In the genomic region with DNA sequence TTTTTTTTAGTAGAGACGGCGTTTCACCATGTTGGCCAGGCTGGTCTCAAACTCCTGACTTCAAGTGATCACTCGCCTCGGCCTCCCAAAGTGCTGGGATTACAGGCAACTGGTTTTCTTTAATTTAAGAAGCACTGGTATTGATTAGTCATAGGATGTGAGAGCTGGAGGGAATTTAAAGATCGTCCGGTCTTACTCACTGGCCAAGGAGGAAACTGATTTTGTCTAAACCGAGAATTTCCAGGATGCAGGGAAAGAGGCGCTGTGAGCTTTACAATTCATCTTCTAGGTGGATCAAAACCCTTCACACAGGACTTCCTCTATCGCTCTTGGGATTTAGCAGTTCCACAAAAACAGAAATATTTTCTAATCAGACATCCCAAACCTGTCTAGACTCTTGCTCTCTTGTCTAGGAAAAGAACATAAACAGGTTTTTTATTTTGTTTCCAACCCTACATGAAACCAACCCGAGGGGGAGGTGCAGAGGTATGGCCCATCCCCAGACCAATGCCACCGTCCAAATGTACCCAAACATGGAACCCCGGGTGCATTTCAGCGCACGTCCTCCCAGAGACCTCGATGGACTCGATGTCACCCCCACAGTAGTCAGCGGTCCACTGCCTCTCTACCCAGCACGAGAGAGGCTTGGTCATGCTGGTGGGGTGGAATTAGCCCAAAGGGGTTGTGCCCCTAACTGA, we compare ENCODE assay signal across 33 cellular contexts. TPM values are rescaled to one million over a fixed set of nuclear protein-coding genes. Genes with fewer than 3 reads are reported as not detected.
DNase-seq lines count a peak whose midpoint lies in the region; ATAC-seq and TF ChIP-seq lines count a peak whose summit lies in the region.
"Had no signal": no experiment of that assay in that cellular context is flagged by ENCODE, and none has a peak within 500 bp of the region (broad histone marks: within the 10 kb centered on the region; RNA-seq: fewer than 3 reads in every experiment).

No MANE protein-coding gene starts in this region.

- peaks cover 11% of the 10 kb centered on the region; the same call in 1 of the 2 replicates for H3K4me1 ChIP-seq in GM23248 (ENCODE audit: insufficient read depth)
- H3K4me1 ChIP-seq in IMR-90 (ENCODE audit: control insufficient read depth, insufficient read depth, low read length), result peaks cover 2% of the 10 kb centered on the region; the same call in 1 of the 2 replicates
- H3K4me1 ChIP-seq in mesenchymal stem cell (ENCODE audit: control insufficient read depth, insufficient read depth, low read depth, low read length), result peaks cover 3% of the 10 kb centered on the region
- H3K4me1 ChIP-seq: body of pancreas, pancreas, right atrium auricular region had no signal

- intact Hi-C loops in IMR-90 (cut with micrococcal nuclease), result no loop called here

- in situ Hi-C loops in GM23248 (cut with MboI) (no loop called here), IMR-90 (cut with MboI; ENCODE audit: low sequenced_read_pairs) (no loop called here), brain microvascular endothelial cell (cut with HindIII; ENCODE audit: low pct_ligation_motif_present, low sequenced_read_pairs) (loop anchor here (10.0 kb wide), 1 partner anchor 51 kb away; no protein-coding TSS in a partner anchor)

- H3K27me3 ChIP-seq in GM23248 (replicated peaks; ENCODE audit: insufficient read depth) (no peaks in the 10 kb centered on the region), IMR-90 (ENCODE audit: control insufficient read depth, insufficient read depth, low read length) (no peaks in the 10 kb centered on the region), brain microvascular endothelial cell (replicated peaks) (no peaks in the 10 kb centered on the region), mesenchymal stem cell (ENCODE audit: control insufficient read depth in 1 of 2, insufficient read depth in 1 of 2, low read length in 2 of 2) (no peaks in the 10 kb centered on the region)
- H3K27me3 ChIP-seq: body of pancreas, pancreas, right atrium auricular region had no signal

- H2BK15ac ChIP-seq in IMR-90 (ENCODE audit: low read depth, low read length) (no peak overlapping the region), mesenchymal stem cell (ENCODE audit: low read depth, poor library complexity, severe bottlenecking) (no peak overlapping the region)

- H3K9me3 ChIP-seq in GM23248 (ENCODE audit: low read depth) (no peaks in the 10 kb centered on the region), IMR-90 (ENCODE audit: control insufficient read depth, insufficient read depth, low read length) (peaks cover 3% of the 10 kb centered on the region), mesenchymal stem cell (ENCODE audit: control insufficient read depth, low read length) (no peaks in the 10 kb centered on the region)
- H3K9me3 ChIP-seq: body of pancreas, pancreas, right atrium auricular region had no signal

- H3K4ac ChIP-seq in IMR-90 (ENCODE audit: low read depth, low read length) (no peak overlapping the region), mesenchymal stem cell (ENCODE audit: low read depth in 1 of 2, low read length in 2 of 2) (peak overlapping the region; percentile 2 to 46)

- WGBS in GM23248 (ENCODE audit: low coverage in 1 of 2, low lambda C conversion rate in 2 of 2, missing lambda C conversion rate in 2 of 2), 2 experiments, result 80 to 82% methylated on average over 18 of the region's 18 CpGs
- WGBS in IMR-90 (ENCODE audit: extremely low coverage in 2 of 2, insufficient read length in 1 of 2), 2 experiments, result 83% methylated on average over 5 of the region's 18 CpGs; no CpG with 5 or more reads in 1 of the 2 experiments
- 72% methylated on average over 18 of the region's 18 CpGs for WGBS in mesenchymal stem cell

- CTCF ChIA-PET in IMR-90 (lab: Yijun Ruan, JAX), result no interaction called here

- H3K4me2 ChIP-seq in GM23248 (ENCODE audit: unreplicated experiment) (no peak overlapping the region), IMR-90 (ENCODE audit: low read depth, low read length) (no peak overlapping the region), mesenchymal stem cell (ENCODE audit: low read length, poor library complexity, severe bottlenecking) (no peak overlapping the region)
- H3K4me2 ChIP-seq: KMS-11 had no signal

- no TSS peak for BruUV-seq in IMR-90 (replicated peaks; lab: Mats Ljungman, UMichigan)

- no peak overlapping the region for H4K5ac ChIP-seq in IMR-90 (ENCODE audit: low read depth, low read length)

- TF ChIP-seq POLR2A in IMR-90 (IDR thresholded peaks at IDR 0.05; ENCODE audit: low read depth, low read length), result no peak

- no peak overlapping the region for H3K9ac ChIP-seq in GM23248
- no peak overlapping the region for H3K9ac ChIP-seq in IMR-90 (ENCODE audit: low read depth, low read length)
- H3K9ac ChIP-seq in mesenchymal stem cell (ENCODE audit: low read length), result no peak overlapping the region
- H3K9ac ChIP-seq: KMS-11 had no signal

- H2AK9ac ChIP-seq in IMR-90 (replicated peaks; ENCODE audit: low read depth, low read length, poor library complexity), result no peak overlapping the region

- no peak overlapping the region for H2AFZ ChIP-seq in GM23248
- peak overlapping the region; percentile 73 for H2AFZ ChIP-seq in IMR-90 (replicated peaks; ENCODE audit: low read length, poor library complexity)
- H2AFZ ChIP-seq in mesenchymal stem cell (ENCODE audit: low read depth, low read length), result no peak overlapping the region

- POLR2A ChIA-PET in IMR-90 (lab: Charles Lee; ENCODE audit: unreplicated experiment), result no interaction called here

- H2BK12ac ChIP-seq in mesenchymal stem cell (ENCODE audit: low read length in 2 of 2), result peak overlapping the region; percentile 15 to 97

- no peak overlapping the region for H2AK5ac ChIP-seq in IMR-90 (ENCODE audit: low read depth, low read length)
- H2AK5ac ChIP-seq in mesenchymal stem cell (ENCODE audit: low read length, severe bottlenecking), result no peak overlapping the region

- dilution Hi-C loops in IMR-90 (cut with HindIII; ENCODE audit: low sequenced_read_pairs, unreplicated experiment), result no loop called here

- H3K79me1 ChIP-seq in IMR-90 (ENCODE audit: low read depth in 1 of 2, low read length in 2 of 2), result no peaks in the 10 kb centered on the region
- H3K79me1 ChIP-seq in mesenchymal stem cell (replicated peaks; ENCODE audit: low read length, poor library complexity, severe bottlenecking), result no peaks in the 10 kb centered on the region

- H3K18ac ChIP-seq in IMR-90 (ENCODE audit: low read depth, low read length), result no peak overlapping the region
- H3K18ac ChIP-seq in mesenchymal stem cell (ENCODE audit: low read depth in 1 of 2, low read length in 2 of 2), result peak overlapping the region; percentile 7 to 64

- H4K8ac ChIP-seq in IMR-90 (ENCODE audit: low read depth in 2 of 2, low read length in 2 of 2) (no peak overlapping the region), mesenchymal stem cell (ENCODE audit: low read length) (peak overlapping the region; percentile 93)

- H3K36me3 ChIP-seq in GM23248 (ENCODE audit: low read depth) (no peaks in the 10 kb centered on the region), IMR-90 (ENCODE audit: control insufficient read depth, insufficient read depth, low read length) (no peaks in the 10 kb centered on the region), brain microvascular endothelial cell (replicated peaks) (no peaks in the 10 kb centered on the region), mesenchymal stem cell (ENCODE audit: control insufficient read depth in 1 of 2, insufficient read depth in 2 of 2, low read depth in 1 of 2, low read length in 2 of 2) (no peaks in the 10 kb centered on the region)
- H3K36me3 ChIP-seq: pancreas, right atrium auricular region, WERI-Rb-1 had no signal

- no peaks in the 10 kb centered on the region for H3F3A ChIP-seq in GM23248 (ENCODE audit: insufficient read depth)

- H4K20me1 ChIP-seq in GM23248 (ENCODE audit: insufficient read depth), result no peaks in the 10 kb centered on the region
- no peaks in the 10 kb centered on the region for H4K20me1 ChIP-seq in IMR-90 (ENCODE audit: insufficient read depth, low read length)

- ATAC-seq in IMR-90 (ENCODE audit: low read depth) (no peak), GM18868 (IDR thresholded peaks at IDR 0.05; ENCODE audit: unreplicated experiment) (no peak), HG02588 (IDR thresholded peaks at IDR 0.05; ENCODE audit: unreplicated experiment) (no peak)
- ATAC-seq: activated T-cell treated with anti-CD3 and anti-CD28 coated beads, Interleukin-2, amount 50 U/mL, for 4 hours; body of pancreas; left cardiac atrium; pancreas; stimulated activated naive B cell treated with anti-CD40 and anti-IgM and Interleukin-4, amounts not matched to agents 10 μg/mL and 1 μg/mL and 100 μg/mL, for 72 hours had no signal

- no peak overlapping the region for H2BK120ac ChIP-seq in IMR-90 (ENCODE audit: low read depth, low read length)
- H2BK120ac ChIP-seq in mesenchymal stem cell (ENCODE audit: low read depth, low read length), result peak overlapping the region; percentile 15

- H3K9me2 ChIP-seq in GM23248 (ENCODE audit: insufficient read depth), result no peaks in the 10 kb centered on the region

- no peak overlapping the region for H3K56ac ChIP-seq in IMR-90 (ENCODE audit: extremely low read depth, insufficient read depth, low read length)

- H3K4me3 ChIP-seq in GM23248 (no peak overlapping the region), IMR-90 (ENCODE audit: insufficient read depth, low read depth, low read length) (no peak overlapping the region), brain microvascular endothelial cell (ENCODE audit: low read depth, low read length) (no peak overlapping the region), mesenchymal stem cell (ENCODE audit: insufficient read depth in 1 of 2, low read depth in 1 of 2, low read length in 2 of 2) (no peak overlapping the region)
- H3K4me3 ChIP-seq: body of pancreas, pancreas, right atrium auricular region had no signal

- H2BK20ac ChIP-seq in IMR-90 (ENCODE audit: low read depth, low read length), result no peak overlapping the region

- H3K23ac ChIP-seq in IMR-90 (ENCODE audit: low read depth, low read length), result no peak overlapping the region
- H3K23ac ChIP-seq in mesenchymal stem cell (ENCODE audit: low read length in 2 of 2), result no peak overlapping the region

- peaks cover 5% of the 10 kb centered on the region; the same call in 1 of the 2 replicates for H3K9me1 ChIP-seq in IMR-90 (ENCODE audit: insufficient read depth, low read length)

- no peaks in the 10 kb centered on the region for H3K79me2 ChIP-seq in GM23248 (ENCODE audit: insufficient read depth)

- H3K27ac ChIP-seq in GM23248 (peak overlapping the region; percentile 24; the same call in 1 of the 2 replicates), IMR-90 (ENCODE audit: insufficient read depth, low read length) (no peak overlapping the region), brain microvascular endothelial cell (peak overlapping the region; percentile 71), mesenchymal stem cell (ENCODE audit: low read length, poor library complexity, severe bottlenecking) (no peak overlapping the region)
- H3K27ac ChIP-seq: body of pancreas, KMS-11, pancreas, right atrium auricular region, WERI-Rb-1 had no signal

- H4K91ac ChIP-seq in IMR-90 (ENCODE audit: insufficient read depth, low read depth, low read length), result no peak overlapping the region
- peak overlapping the region; percentile 87 for H4K91ac ChIP-seq in mesenchymal stem cell (ENCODE audit: low read length)

- H3K14ac ChIP-seq in IMR-90 (replicated peaks; ENCODE audit: low read depth, low read length) (no peak overlapping the region; the same call in 1 of the 2 replicates), mesenchymal stem cell (ENCODE audit: low read length in 2 of 2) (no peak overlapping the region)

- no peak overlapping the region for H2BK5ac ChIP-seq in IMR-90 (ENCODE audit: low read depth, low read length, poor library complexity, severe bottlenecking)
- H2BK5ac ChIP-seq in mesenchymal stem cell (ENCODE audit: low read depth, low read length, poor library complexity, severe bottlenecking), result no peak overlapping the region

- no peak for TF ChIP-seq RAD21 in IMR-90 (IDR thresholded peaks at IDR 0.05; ENCODE audit: low read length)

- DNase-seq in GM23248 (no peak), IMR-90 (peak; percentile 28), brain microvascular endothelial cell (peak; percentile 56), mesenchymal stem cell (peak; percentile 57), DMS153 (lab: John Stamatoyannopoulos, UW) (no peak), AG08396 (ENCODE audit: low spot score) (no peak)
- DNase-seq: activated CD4-positive, alpha-beta T cell treated with anti-CD3 and anti-CD28 coated beads, Interleukin-2, amount 10 ng/mL, durations not matched to agents 7 days and 5 days; activated naive CD4-positive, alpha-beta T cell; activated T-cell treated with anti-CD3 and anti-CD28 coated beads, Interleukin-2, amount 50 U/mL, for 4 hours; body of pancreas; C1 segment of cervical spinal cord; COR-L47; DMS79; left cardiac atrium; MM.1S; NCI-H1417 treated with DMSO at 0.1 percent for 48 hours; NCI-H446; NCI-H774; stimulated activated CD4-positive, alpha-beta T cell treated with anti-CD3 and anti-CD28 coated beads, Interleukin-12 subunit alpha, Interleukin-12 subunit beta, amount 100 ng/mL, for 4 hours; stimulated activated CD4-positive, alpha-beta T cell treated with anti-CD3 and anti-CD28 coated beads, Interleukin-4, amount 100 ng/mL, for 4 hours; stimulated activated naive B cell treated with anti-CD40 and anti-IgM and Interleukin-4, amounts not matched to agents 10 μg/mL and 1 μg/mL and 100 μg/mL, for 72 hours; SW 1271; T-helper 9 cell; WERI-Rb-1 had no signal

- no peak for TF ChIP-seq CTCF in IMR-90 (conservative IDR thresholded peaks at IDR 0.05; ENCODE audit: low read depth, low read length)
- TF ChIP-seq CTCF in brain microvascular endothelial cell (IDR thresholded peaks at IDR 0.05; ENCODE audit: low read depth, low read length, missing control alignments), result no peak

RNA-seq across cellular contexts. Expression of gene TUBB6, which starts 12.5 kb away (rescaled TPM):
- total RNA-seq in GM23248 (2014; rRNA removed; shearing (Covaris generic)), result 608 and 817 TPM in 2 replicates
- 456 and 464 TPM in 2 replicates for polyA plus RNA-seq in GM23248 (2016; fragmentation: Nextera tagmentation; extraction: Ambion mirVana)
- 927 and 997 TPM in 2 replicates for total RNA-seq in IMR-90 (2012; rRNA removed)
- 1,040 and 1,386 TPM in 2 replicates for polyA plus RNA-seq in IMR-90 (2012; rRNA removed)
- polyA plus RNA-seq in IMR-90 (2012; cell fraction: cytosol; rRNA removed), result 740 and 1,531 TPM in 2 replicates
- 748 and 1,694 TPM in 2 replicates for polyA plus RNA-seq in IMR-90 (2012; cell fraction: nucleus; rRNA removed; ENCODE audit: low replicate concordance)
- 234 TPM for polyA plus RNA-seq in mesenchymal stem cell (2013, experiment 1 of 2)
- polyA plus RNA-seq in mesenchymal stem cell (2013, experiment 2 of 2), result 237 TPM
- total RNA-seq: HT-29 had no signal

RNA-seq across cellular contexts. Expression of gene CIDEA, which starts 41.4 kb away (rescaled TPM):
- not detected in 2 replicates for total RNA-seq in GM23248 (2014; rRNA removed; shearing (Covaris generic))
- polyA plus RNA-seq in GM23248 (2016; fragmentation: Nextera tagmentation; extraction: Ambion mirVana), result not detected in 2 replicates
- total RNA-seq in IMR-90 (2012; rRNA removed), result not detected in 2 replicates
- polyA plus RNA-seq in IMR-90 (2012; rRNA removed), result not detected in 2 replicates
- polyA plus RNA-seq in IMR-90 (2012; cell fraction: cytosol; rRNA removed), result 0.12 TPM in 1 of 2 replicates, not detected in the other
- not detected in 2 replicates for polyA plus RNA-seq in IMR-90 (2012; cell fraction: nucleus; rRNA removed; ENCODE audit: low replicate concordance)
- polyA plus RNA-seq in mesenchymal stem cell (2013, experiment 1 of 2), result not detected
- polyA plus RNA-seq in mesenchymal stem cell (2013, experiment 2 of 2), result not detected
- total RNA-seq: activated CD4-positive, alpha-beta T cell treated with anti-CD3 and anti-CD28 coated beads, Interleukin-2, amount 10 ng/mL, durations not matched to agents 7 days and 5 days; activated T-cell treated with anti-CD3 and anti-CD28 coated beads, Interleukin-2, amount 50 U/mL, for 4 hours; cerebellum; HT-29; ureter had no signal
- polyA plus RNA-seq: neural cell had no signal

Comparison
In these comparisons a context has a peak if more than half of its experiments do, and no peak if none do; other contexts are left out.
1. DNase-seq: peak in IMR-90 (single experiment), brain microvascular endothelial cell (single experiment) and mesenchymal stem cell (single experiment); none in GM23248 (single experiment), DMS153 (single experiment) and AG08396 (single experiment).
2. H3K27ac ChIP-seq: peak in GM23248 (single experiment) and brain microvascular endothelial cell (single experiment); none in IMR-90 (single experiment) and mesenchymal stem cell (single experiment).